ENCODE assay signal across 9 cellular contexts in genomic region chr9:70479880-70480291, GRCh38.
DNase-seq lines count a peak whose midpoint lies in the region; ATAC-seq lines count a peak whose summit lies in the region.
"Had no signal": no experiment of that assay in that cellular context is flagged by ENCODE, and none has a peak within 500 bp of the region (broad histone marks: within the 10 kb centered on the region; RNA-seq: fewer than 3 reads in every experiment).

No MANE protein-coding gene starts in this region.

- no peaks in the 10 kb centered on the region for H3K79me1 ChIP-seq in mesendoderm (ENCODE audit: low read length)

- H3K4me3 ChIP-seq in ectodermal cell (ENCODE audit: insufficient read depth, low read depth, low read length) (no peak overlapping the region), mesendoderm (ENCODE audit: low read length) (no peak overlapping the region), urinary bladder (ENCODE audit: low read depth, low read length) (no peak overlapping the region)

- 15 to 17% methylated on average over 5 of the region's 5 CpGs for WGBS in ectodermal cell, 2 experiments
- no CpG with 5 or more reads among the region's 5 CpGs for WGBS in mesendoderm (ENCODE audit: extremely low coverage, insufficient coverage, low lambda C conversion rate)
- 59% methylated on average over 5 of the region's 5 CpGs for WGBS in urinary bladder

- no peak overlapping the region for H3K18ac ChIP-seq in mesendoderm (ENCODE audit: low read length)

- no peak overlapping the region for H3K23ac ChIP-seq in mesendoderm (ENCODE audit: low read length)

- no peak overlapping the region for H3K9ac ChIP-seq in mesendoderm (ENCODE audit: low read length)

- H2BK5ac ChIP-seq in mesendoderm (ENCODE audit: low read length) = no peak overlapping the region

- H3K36me3 ChIP-seq in ectodermal cell (ENCODE audit: control insufficient read depth, insufficient read depth, low read length) (no peaks in the 10 kb centered on the region), mesendoderm (ENCODE audit: control insufficient read depth, insufficient read depth, low read length) (no peaks in the 10 kb centered on the region), urinary bladder (ENCODE audit: insufficient read depth) (no peaks in the 10 kb centered on the region)

- no peak overlapping the region for H3K56ac ChIP-seq in mesendoderm (ENCODE audit: low read length)

- no peaks in the 10 kb centered on the region for H3K79me2 ChIP-seq in mesendoderm (ENCODE audit: control insufficient read depth, insufficient read depth, low read length)

- H3K4me2 ChIP-seq in mesendoderm (ENCODE audit: low read length) = no peak overlapping the region

- H3K4me1 ChIP-seq in ectodermal cell (ENCODE audit: control insufficient read depth, insufficient read depth, low read length) (peaks cover 9% of the 10 kb centered on the region), mesendoderm (ENCODE audit: control insufficient read depth, low read depth, low read length) (peaks cover 2% of the 10 kb centered on the region), urinary bladder (ENCODE audit: insufficient read depth) (peaks cover 2% of the 10 kb centered on the region)

- no peak overlapping the region for H2AK5ac ChIP-seq in mesendoderm (ENCODE audit: low read length)

- DNase-seq in NCI-H345 (lab: John Stamatoyannopoulos, UW) (peak; percentile 40), NCI-H345 treated with DMSO at 0.1 percent for 48 hours (lab: John Stamatoyannopoulos, UW; ENCODE audit: unreplicated experiment) (no peak), mesendoderm (peak; percentile 45), activated T-cell treated with anti-CD3 and anti-CD28 coated beads for 4 hours (no peak)
- DNase-seq: erythroblast had no signal

- H2BK120ac ChIP-seq in mesendoderm (ENCODE audit: low read depth, low read length) = no peak overlapping the region

- ATAC-seq in GM21526 (IDR thresholded peaks at IDR 0.05; ENCODE audit: low FRiP score, unreplicated experiment) = no peak
- no peak for ATAC-seq in HG02870 (IDR thresholded peaks at IDR 0.05; ENCODE audit: unreplicated experiment)

- H4K8ac ChIP-seq in mesendoderm (ENCODE audit: low read depth, low read length) = no peak overlapping the region

- no peak overlapping the region for H2BK15ac ChIP-seq in mesendoderm (replicated peaks; ENCODE audit: low read depth)

- H3K9me3 ChIP-seq in ectodermal cell (ENCODE audit: control insufficient read depth, low read length) = no peaks in the 10 kb centered on the region

- no peak overlapping the region for H3K4ac ChIP-seq in mesendoderm (ENCODE audit: low read depth, low read length)

- H4K5ac ChIP-seq in mesendoderm (ENCODE audit: low read length) = no peak overlapping the region

- H3K27ac ChIP-seq in ectodermal cell (ENCODE audit: insufficient read depth, low read depth, low read length, poor library complexity, severe bottlenecking) (peak overlapping the region; percentile 13), mesendoderm (ENCODE audit: low read depth, low read length) (no peak overlapping the region), urinary bladder (ENCODE audit: low read depth) (peak overlapping the region; percentile 89)

- H3K27me3 ChIP-seq in ectodermal cell (ENCODE audit: control insufficient read depth, insufficient read depth, low read length, poor library complexity, severe bottlenecking) = no peaks in the 10 kb centered on the region
- no peaks in the 10 kb centered on the region for H3K27me3 ChIP-seq in mesendoderm (ENCODE audit: insufficient read depth, low read length, poor library complexity)

Comparison
In these comparisons a context has a peak if more than half of its experiments do, and no peak if none do; other contexts are left out.
1. DNase-seq: peak in NCI-H345 (single experiment) and mesendoderm (single experiment); none in NCI-H345 treated with DMSO at 0.1 percent for 48 hours (single experiment) and activated T-cell treated with anti-CD3 and anti-CD28 coated beads for 4 hours (single experiment).